Comparison of ENCODE assay signal across 11 cellular contexts in genomic region chr3:174000675-174001074, GRCh38.
"Had no signal": no experiment of that assay in that cellular context is flagged by ENCODE, and none has a peak within 500 bp of the region (broad histone marks: within the 10 kb centered on the region; RNA-seq: fewer than 3 reads in every experiment).

No MANE protein-coding gene starts in this region.

- FAIRE-seq: H1, H54 had no signal

- H3K36me3 ChIP-seq: HAP-1 had no signal

- H3K27ac ChIP-seq: GM23248 had no signal

- H2AFZ ChIP-seq: GM23248, GM23338 had no signal

- H3K4me3 ChIP-seq: GM23248, GM23338, HAP-1 had no signal

- DNase-seq: GM23248, GOT3, H7, H9, HCEC 1CT, HFFc6 had no signal

- H3K4me1 ChIP-seq: HAP-1 had no signal

- H3K9me3 ChIP-seq: HAP-1 had no signal

- H3K4me2 ChIP-seq: GM23338 had no signal

- H3K9ac ChIP-seq: GM23248 had no signal

- ATAC-seq: GM23338, HCT116 had no signal
